ENCODE assay signal across 18 cellular contexts in the genomic region with DNA sequence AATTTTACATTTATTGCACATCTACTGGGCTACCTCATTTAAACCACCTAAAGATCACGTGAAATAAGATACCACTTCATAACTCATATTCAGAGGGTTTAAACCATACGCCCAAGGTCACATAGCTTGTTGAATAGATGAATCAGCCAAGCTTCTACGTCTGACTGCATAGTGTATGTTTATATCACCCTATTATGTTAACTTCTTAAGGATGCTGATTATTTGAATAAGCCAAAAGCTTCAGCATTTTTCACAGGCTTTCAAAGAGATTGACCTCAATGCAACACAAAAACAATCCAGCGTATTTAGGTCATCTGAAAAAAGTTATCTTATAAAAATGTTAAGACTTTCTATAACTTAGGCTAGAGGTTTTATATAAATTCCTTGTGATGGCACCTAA.
"Had no signal": no experiment of that assay in that cellular context is flagged by ENCODE, and none has a peak within 500 bp of the region (broad histone marks: within the 10 kb centered on the region; RNA-seq: fewer than 3 reads in every experiment).

No MANE protein-coding gene starts in this region.

- H3K27ac ChIP-seq: suprapubic skin, upper lobe of left lung had no signal

- H3K36me3 Mint-ChIP-seq: brain; naive thymus-derived CD8-positive, alpha-beta T cell had no signal

- H3K4me3 Mint-ChIP-seq: activated naive CD8-positive, alpha-beta T cell treated with anti-CD3 and anti-CD28 coated beads, Interleukin-2, amount 50 U/mL, for 24 hours; naive thymus-derived CD8-positive, alpha-beta T cell; WTC11 had no signal

- H3K27me3 Mint-ChIP-seq: activated naive CD8-positive, alpha-beta T cell treated with anti-CD3 and anti-CD28 coated beads, Interleukin-2, amount 50 U/mL, for 24 hours; naive thymus-derived CD8-positive, alpha-beta T cell; progenitor cell of endocrine pancreas had no signal

- H3K4me3 ChIP-seq: mucosa of descending colon, suprapubic skin, upper lobe of left lung had no signal

- H3K27ac Mint-ChIP-seq: activated naive CD8-positive, alpha-beta T cell treated with anti-CD3 and anti-CD28 coated beads, Interleukin-2, amount 50 U/mL, for 24 hours; naive thymus-derived CD8-positive, alpha-beta T cell; progenitor cell of endocrine pancreas; WTC11 had no signal

- H3K9me3 ChIP-seq: mucosa of descending colon, SK-N-SH, suprapubic skin, upper lobe of left lung had no signal

- H3K27me3 ChIP-seq: suprapubic skin, upper lobe of left lung had no signal

- H3K4me1 ChIP-seq: suprapubic skin, upper lobe of left lung had no signal

- H3K4me1 Mint-ChIP-seq: activated naive CD8-positive, alpha-beta T cell treated with anti-CD3 and anti-CD28 coated beads, Interleukin-2, amount 50 U/mL, for 24 hours; naive thymus-derived CD8-positive, alpha-beta T cell; WTC11 had no signal

- DNase-seq: activated CD4-positive, alpha-beta T cell treated with anti-CD3 and anti-CD28 coated beads for 48 hours; activated naive CD4-positive, alpha-beta T cell treated with Interleukin-2 at 50 U/mL for 16 hours; activated naive CD8-positive, alpha-beta T cell treated with anti-CD3 and anti-CD28 coated beads, Interleukin-2, amount 50 U/mL, for 24 hours; islet precursor cell; mucosa of descending colon; naive thymus-derived CD8-positive, alpha-beta T cell; nucleus accumbens; SK-N-SH; stimulated activated CD4-positive, alpha-beta T cell treated with anti-CD3 and anti-CD28 coated beads, Interleukin-12 subunit alpha, Interleukin-12 subunit beta, amount 100 ng/mL, for 4 hours; stimulated activated naive CD4-positive, alpha-beta T cell treated with Interleukin-2 at 50 U/mL for 16 hours; T-helper 1 cell; upper lobe of left lung had no signal

- ATAC-seq: activated naive CD8-positive, alpha-beta T cell treated with anti-CD3 and anti-CD28 coated beads, Interleukin-2, amount 50 U/mL, for 24 hours; left lobe of liver; mucosa of descending colon; naive thymus-derived CD8-positive, alpha-beta T cell; sciatic nerve; WTC11 had no signal
